Comparison of ENCODE assay signal across 11 cellular contexts in the genomic region with DNA sequence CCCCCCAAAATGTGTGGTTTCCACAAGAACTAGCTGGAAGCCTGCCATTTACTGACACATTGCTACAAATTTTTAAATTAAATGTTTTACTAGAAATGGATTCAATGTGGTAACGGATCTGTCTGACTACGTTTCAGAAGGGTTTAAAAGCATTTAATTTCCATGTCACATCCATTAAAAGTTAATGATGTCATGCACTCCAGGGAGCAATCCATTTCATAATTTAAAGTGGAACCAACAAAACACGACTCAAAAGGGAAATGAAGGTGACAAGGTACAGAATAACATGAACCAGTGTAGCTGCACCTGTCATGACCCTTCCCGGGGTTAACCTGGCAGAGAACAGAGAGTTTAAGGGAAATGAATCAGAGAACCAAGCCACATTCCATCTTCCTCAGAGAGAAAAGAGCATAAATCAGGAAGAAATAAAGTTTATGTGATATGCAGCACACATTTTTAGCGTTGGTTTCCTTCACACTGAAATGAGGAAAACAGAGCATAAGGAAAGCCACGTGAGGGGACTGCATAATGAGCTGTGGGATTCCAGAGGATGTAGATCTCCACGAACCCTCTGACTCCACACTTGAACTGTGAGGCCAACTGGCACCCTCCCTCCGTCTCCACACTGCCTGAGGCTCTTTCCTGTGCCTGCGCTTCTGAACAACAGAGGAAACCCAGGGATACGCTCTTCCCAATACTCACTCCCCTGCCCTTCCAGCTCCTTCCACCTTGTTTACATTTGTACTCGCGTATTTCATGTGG.
DNase-seq lines count a peak whose midpoint lies in the region; ATAC-seq lines count a peak whose summit lies in the region.
"Had no signal": no experiment of that assay in that cellular context is flagged by ENCODE, and none has a peak within 500 bp of the region (broad histone marks: within the 10 kb centered on the region; RNA-seq: fewer than 3 reads in every experiment).

No MANE protein-coding gene starts in this region.

- H3K4me1 Mint-ChIP-seq in activated CD4-positive, alpha-beta T cell treated with anti-CD3 and anti-CD28 coated beads, Interleukin-2, amount 10 ng/mL, durations not matched to agents 7 days and 5 days: peaks cover 3% of the 10 kb centered on the region
- H3K4me1 Mint-ChIP-seq: central memory CD8-positive, alpha-beta T cell had no signal

- H3K14ac ChIP-seq in neuronal stem cell (ENCODE audit: low read length): no peak overlapping the region

- POLR2A ChIA-PET in activated CD4-positive, alpha-beta T cell treated with anti-CD3 and anti-CD28 coated beads, Interleukin-2, amount 10 ng/mL, durations not matched to agents 7 days and 5 days (lab: Charles Lee): no interaction called here

- H3K18ac ChIP-seq in neuronal stem cell (ENCODE audit: low read length): no peak overlapping the region

- no peaks in the 10 kb centered on the region for H3K4me1 ChIP-seq in neuronal stem cell (ENCODE audit: control insufficient read depth in 2 of 2, insufficient read depth in 1 of 2, low read depth in 1 of 2, low read length in 2 of 2)
- H3K4me1 ChIP-seq: uterus had no signal

- no peak overlapping the region for H4K8ac ChIP-seq in neuronal stem cell (ENCODE audit: low read depth, low read length)

- no peaks in the 10 kb centered on the region for H3K36me3 ChIP-seq in neuronal stem cell (replicated peaks in 1 of 2; ENCODE audit: control insufficient read depth in 2 of 2, insufficient read depth in 2 of 2, low read length in 2 of 2)
- H3K36me3 ChIP-seq: uterus had no signal

- H3K27ac Mint-ChIP-seq in activated CD4-positive, alpha-beta T cell treated with anti-CD3 and anti-CD28 coated beads, Interleukin-2, amount 10 ng/mL, durations not matched to agents 7 days and 5 days: no peak overlapping the region
- H3K27ac Mint-ChIP-seq: T-helper 1 cell treated with Interleukin-12 subunit alpha and Interleukin-12 subunit beta and Interleukin-4 antibody, amounts not matched to agents 30 μg/mL and 1 μg/mL, for 36 hours had no signal

- peaks cover 2% of the 10 kb centered on the region for H3K36me3 Mint-ChIP-seq in activated CD4-positive, alpha-beta T cell treated with anti-CD3 and anti-CD28 coated beads, Interleukin-2, amount 10 ng/mL, durations not matched to agents 7 days and 5 days (ENCODE audit: low read depth)

- peak overlapping the region; percentile 39 for H2AFZ ChIP-seq in neuronal stem cell (ENCODE audit: low read length)

- no peak overlapping the region for H4K91ac ChIP-seq in neuronal stem cell (ENCODE audit: low read depth, low read length, poor library complexity)

- no peak overlapping the region for H2BK12ac ChIP-seq in neuronal stem cell (ENCODE audit: low read length)

- no peak overlapping the region for H3K4ac ChIP-seq in neuronal stem cell (ENCODE audit: low read length)

- no peak for ATAC-seq in HG03565 (IDR thresholded peaks at IDR 0.05; ENCODE audit: unreplicated experiment)
- ATAC-seq in HG03521 (IDR thresholded peaks at IDR 0.05; ENCODE audit: unreplicated experiment): no peak
- no peak for ATAC-seq in GM18907 (IDR thresholded peaks at IDR 0.05; ENCODE audit: unreplicated experiment)

- WGBS in neuronal stem cell (ENCODE audit: extremely low coverage in 2 of 2, insufficient read length in 2 of 2, insufficient replicate concordance in 1 of 2), 2 donors: no CpG with 5 or more reads among the region's 12 CpGs

- peak; percentile 85 for DNase-seq in EL
- DNase-seq in NCI-H446 (lab: John Stamatoyannopoulos, UW): peak; percentile 3 to 56
- DNase-seq in fibroblast of peridontal ligament (ENCODE audit: extremely low read depth): peak; percentile 75
- no peak for DNase-seq in neuronal stem cell (ENCODE audit: low spot score)
- DNase-seq in activated CD4-positive, alpha-beta T cell treated with anti-CD3 and anti-CD28 coated beads, Interleukin-2, amount 10 ng/mL, durations not matched to agents 7 days and 5 days: no peak

- H3K27me3 ChIP-seq in neuronal stem cell (ENCODE audit: control insufficient read depth in 3 of 3, insufficient read depth in 3 of 3, low read depth in 1 of 3, low read length in 3 of 3): no peaks in the 10 kb centered on the region
- H3K27me3 ChIP-seq: uterus had no signal

- H2AK5ac ChIP-seq in neuronal stem cell (ENCODE audit: low read depth, low read length): no peak overlapping the region

- peaks cover 10% of the 10 kb centered on the region for H3K9me3 Mint-ChIP-seq in activated CD4-positive, alpha-beta T cell treated with anti-CD3 and anti-CD28 coated beads, Interleukin-2, amount 10 ng/mL, durations not matched to agents 7 days and 5 days
- H3K9me3 Mint-ChIP-seq: central memory CD8-positive, alpha-beta T cell had no signal

- no peak overlapping the region for H3K4me3 Mint-ChIP-seq in activated CD4-positive, alpha-beta T cell treated with anti-CD3 and anti-CD28 coated beads, Interleukin-2, amount 10 ng/mL, durations not matched to agents 7 days and 5 days
- H3K4me3 Mint-ChIP-seq: central memory CD8-positive, alpha-beta T cell; T-helper 1 cell treated with Interleukin-12 subunit alpha and Interleukin-12 subunit beta and Interleukin-4 antibody, amounts not matched to agents 30 μg/mL and 1 μg/mL, for 36 hours had no signal

- H2BK120ac ChIP-seq in neuronal stem cell (ENCODE audit: low read depth, low read length): no peak overlapping the region

- H3K79me1 ChIP-seq in neuronal stem cell (ENCODE audit: low read depth, low read length): no peaks in the 10 kb centered on the region

- no peak overlapping the region for H3K4me2 ChIP-seq in neuronal stem cell (ENCODE audit: insufficient read depth, low read length, poor library complexity, severe bottlenecking)

- no peak overlapping the region for H2BK5ac ChIP-seq in neuronal stem cell (ENCODE audit: low read length)

- no peak overlapping the region for H2BK15ac ChIP-seq in neuronal stem cell (ENCODE audit: low read length)

- no peak overlapping the region for H3K4me3 ChIP-seq in neuronal stem cell (ENCODE audit: low read length in 2 of 2)

- no peak overlapping the region for H3K9ac ChIP-seq in neuronal stem cell (ENCODE audit: low read depth, low read length, poor library complexity)

- no peaks in the 10 kb centered on the region for H3K9me3 ChIP-seq in neuronal stem cell (replicated peaks in 1 of 2; ENCODE audit: control insufficient read depth in 2 of 2, insufficient read depth in 1 of 2, low read depth in 1 of 2, low read length in 2 of 2)
- H3K9me3 ChIP-seq: uterus had no signal

- H3K27me3 Mint-ChIP-seq in activated CD4-positive, alpha-beta T cell treated with anti-CD3 and anti-CD28 coated beads, Interleukin-2, amount 10 ng/mL, durations not matched to agents 7 days and 5 days: peaks cover 16% of the 10 kb centered on the region

- CTCF ChIA-PET in activated CD4-positive, alpha-beta T cell treated with anti-CD3 and anti-CD28 coated beads, Interleukin-2, amount 10 ng/mL, durations not matched to agents 7 days and 5 days (lab: Charles Lee): no interaction called here

- H3K23ac ChIP-seq in neuronal stem cell (ENCODE audit: low read depth, low read length, poor library complexity): no peak overlapping the region

- no peak overlapping the region for H3K27ac ChIP-seq in neuronal stem cell (replicated peaks; ENCODE audit: low read length)

Comparison
In these comparisons a context has a peak if more than half of its experiments do, and no peak if none do; other contexts are left out.
1. DNase-seq: peak in EL (single experiment), NCI-H446 (2 of 2) and fibroblast of peridontal ligament (single experiment); none in neuronal stem cell (single experiment) and activated CD4-positive, alpha-beta T cell treated with anti-CD3 and anti-CD28 coated beads, Interleukin-2, amount 10 ng/mL, durations not matched to agents 7 days and 5 days (single experiment).